Comparison of ENCODE assay signal across 1 cellular context in genomic region chr3:32969088-32969389, GRCh38.
TF ChIP-seq lines count a peak whose summit lies in the region.
"Not testable (repeated sequence)": the region's sequence is repeated elsewhere in the genome, so short reads cannot be mapped to it uniquely, and the experiment has no call there.

No MANE protein-coding gene starts in this region.

TF ChIP-seq in HepG2, 621 proteins besides CTCF, POLR2A, EP300 and RAD21:
- TF ChIP-seq, protein P1, sequence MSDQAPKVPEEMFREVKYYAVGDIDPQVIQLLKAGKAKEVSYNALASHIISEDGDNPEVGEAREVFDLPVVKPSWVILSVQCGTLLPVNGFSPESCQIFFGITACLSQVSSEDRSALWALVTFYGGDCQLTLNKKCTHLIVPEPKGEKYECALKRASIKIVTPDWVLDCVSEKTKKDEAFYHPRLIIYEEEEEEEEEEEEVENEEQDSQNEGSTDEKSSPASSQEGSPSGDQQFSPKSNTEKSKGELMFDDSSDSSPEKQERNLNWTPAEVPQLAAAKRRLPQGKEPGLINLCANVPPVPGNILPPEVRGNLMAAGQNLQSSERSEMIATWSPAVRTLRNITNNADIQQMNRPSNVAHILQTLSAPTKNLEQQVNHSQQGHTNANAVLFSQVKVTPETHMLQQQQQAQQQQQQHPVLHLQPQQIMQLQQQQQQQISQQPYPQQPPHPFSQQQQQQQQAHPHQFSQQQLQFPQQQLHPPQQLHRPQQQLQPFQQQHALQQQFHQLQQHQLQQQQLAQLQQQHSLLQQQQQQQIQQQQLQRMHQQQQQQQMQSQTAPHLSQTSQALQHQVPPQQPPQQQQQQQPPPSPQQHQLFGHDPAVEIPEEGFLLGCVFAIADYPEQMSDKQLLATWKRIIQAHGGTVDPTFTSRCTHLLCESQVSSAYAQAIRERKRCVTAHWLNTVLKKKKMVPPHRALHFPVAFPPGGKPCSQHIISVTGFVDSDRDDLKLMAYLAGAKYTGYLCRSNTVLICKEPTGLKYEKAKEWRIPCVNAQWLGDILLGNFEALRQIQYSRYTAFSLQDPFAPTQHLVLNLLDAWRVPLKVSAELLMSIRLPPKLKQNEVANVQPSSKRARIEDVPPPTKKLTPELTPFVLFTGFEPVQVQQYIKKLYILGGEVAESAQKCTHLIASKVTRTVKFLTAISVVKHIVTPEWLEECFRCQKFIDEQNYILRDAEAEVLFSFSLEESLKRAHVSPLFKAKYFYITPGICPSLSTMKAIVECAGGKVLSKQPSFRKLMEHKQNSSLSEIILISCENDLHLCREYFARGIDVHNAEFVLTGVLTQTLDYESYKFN (CRISPR knock-in tag; conservative IDR thresholded peaks at IDR 0.05): peak; percentile 41; the same call in 1 of the 2 replicates
- peak; percentile 60 for TF ChIP-seq HNF4A (CRISPR knock-in tag; IDR thresholded peaks at IDR 0.05)
- not testable (repeated sequence) for TF ChIP-seq CREB1 (IDR thresholded peaks at IDR 0.05)
- TF ChIP-seq CREB1 (CRISPR knock-in tag; IDR thresholded peaks at IDR 0.05): 0 out of 2 replicates have a peak, but pooled peaks have one; percentile 8
- peak; percentile 79 for TF ChIP-seq BCL6 (CRISPR knock-in tag; IDR thresholded peaks at IDR 0.05)
TF ChIP-seq in HepG2: peak in this region for 4; not testable (repeated sequence) for 617.
